Comparison of ENCODE assay signal across 24 cellular contexts in genomic region chr12:105428793-105429192, GRCh38.
"Had no signal": no experiment of that assay in that cellular context is flagged by ENCODE, and none has a peak within 500 bp of the region (broad histone marks: within the 10 kb centered on the region; RNA-seq: fewer than 3 reads in every experiment).

No MANE protein-coding gene starts in this region.

- H3K9me3 Mint-ChIP-seq: effector memory CD8-positive, alpha-beta T cell; memory B cell; natural killer cell; stimulated activated effector memory CD8-positive, alpha-beta T cell treated with anti-CD3 and anti-CD28 coated beads, Interleukin-12 subunit alpha, Interleukin-12 subunit beta, amount 100 ng/mL, for 72 hours had no signal

- H3K27me3 ChIP-seq: gastrocnemius medialis, ovary, sigmoid colon, stomach, thyroid gland, vagina had no signal

- H3K4me3 Mint-ChIP-seq: effector memory CD8-positive, alpha-beta T cell; memory B cell; natural killer cell; stimulated activated effector memory CD8-positive, alpha-beta T cell treated with anti-CD3 and anti-CD28 coated beads, Interleukin-12 subunit alpha, Interleukin-12 subunit beta, amount 100 ng/mL, for 72 hours had no signal

- H3K4me1 Mint-ChIP-seq: memory B cell; stimulated activated effector memory CD8-positive, alpha-beta T cell treated with anti-CD3 and anti-CD28 coated beads, Interleukin-12 subunit alpha, Interleukin-12 subunit beta, amount 100 ng/mL, for 72 hours had no signal

- H3K36me3 Mint-ChIP-seq: memory B cell; natural killer cell; stimulated activated effector memory CD8-positive, alpha-beta T cell treated with anti-CD3 and anti-CD28 coated beads, Interleukin-12 subunit alpha, Interleukin-12 subunit beta, amount 100 ng/mL, for 72 hours had no signal

- H3K27ac ChIP-seq: gastrocnemius medialis, lower lobe of right lung, ovary, psoas muscle, sigmoid colon, stomach, thyroid gland, vagina had no signal

- H3K4me1 ChIP-seq: gastrocnemius medialis, lower lobe of right lung, sigmoid colon, thyroid gland, vagina had no signal

- H3K27ac Mint-ChIP-seq: effector memory CD8-positive, alpha-beta T cell; memory B cell; natural killer cell; stimulated activated effector memory CD8-positive, alpha-beta T cell treated with anti-CD3 and anti-CD28 coated beads, Interleukin-12 subunit alpha, Interleukin-12 subunit beta, amount 100 ng/mL, for 72 hours had no signal

- H3K36me3 ChIP-seq: gastrocnemius medialis, lower lobe of right lung, ovary, sigmoid colon, stomach, thyroid gland, vagina had no signal

- DNase-seq: cortex of kidney; effector memory CD8-positive, alpha-beta T cell; gastrocnemius medialis; head of caudate nucleus; left ventricle myocardium superior; lower lobe of right lung; natural killer cell; occipital lobe; ovary; posterior cingulate gyrus; psoas muscle; right cardiac atrium; sigmoid colon; stimulated activated CD4-positive, alpha-beta T cell treated with anti-CD3 and anti-CD28 coated beads, Interleukin-2, amount 100 ng/mL, for 24 hours; stimulated activated CD4-positive, alpha-beta T cell treated with anti-CD3 and anti-CD28 coated beads, Interleukin-4, amount 100 ng/mL, for 24 hours; stimulated activated naive CD4-positive, alpha-beta T cell treated with Interleukin-2 at 50 U/mL for 16 hours; stomach; thyroid gland; trophoblast cell had no signal

- FAIRE-seq: endometrium had no signal

- ATAC-seq: effector memory CD8-positive, alpha-beta T cell; esophagus mucosa; gastrocnemius medialis; left ventricle myocardium superior; natural killer cell; psoas muscle; right cardiac atrium; stimulated activated effector memory CD8-positive, alpha-beta T cell treated with anti-CD3 and anti-CD28 coated beads, Interleukin-12 subunit alpha, Interleukin-12 subunit beta, amount 100 ng/mL, for 72 hours had no signal

- H3K9me3 ChIP-seq: gastrocnemius medialis, lower lobe of right lung, ovary, psoas muscle, sigmoid colon, stomach, thyroid gland, vagina had no signal

- H3K4me3 ChIP-seq: gastrocnemius medialis, lower lobe of right lung, ovary, psoas muscle, sigmoid colon, stomach, thyroid gland, vagina had no signal
